9 cellular contexts compared by ENCODE assay signal in genomic region chr5:43627028-43627427, GRCh38. TPM values are rescaled to one million over a fixed set of nuclear protein-coding genes. Genes with fewer than 3 reads are reported as not detected.
DNase-seq lines count a peak whose midpoint lies in the region; ATAC-seq and TF ChIP-seq lines count a peak whose summit lies in the region.
"Had no signal": no experiment of that assay in that cellular context is flagged by ENCODE, and none has a peak within 500 bp of the region (broad histone marks: within the 10 kb centered on the region; RNA-seq: fewer than 3 reads in every experiment).

No MANE protein-coding gene starts in this region.

- TF ChIP-seq CTCF in WTC11 (IDR thresholded peaks at IDR 0.05): 0 out of 2 replicates have a peak, but pooled peaks have one; percentile 17

- CTCF ChIA-PET in WTC11 (lab: Charles Lee): no interaction called here

- peak; percentile 94 for ATAC-seq in WTC11
- no peak for ATAC-seq in GM21737 (IDR thresholded peaks at IDR 0.05; ENCODE audit: unreplicated experiment)
- ATAC-seq in HG02970 (IDR thresholded peaks at IDR 0.05; ENCODE audit: low FRiP score, unreplicated experiment): no peak

- H3K27me3 Mint-ChIP-seq in WTC11 (ENCODE audit: low read depth): no peaks in the 10 kb centered on the region
- H3K27me3 Mint-ChIP-seq: activated naive CD8-positive, alpha-beta T cell treated with anti-CD3 and anti-CD28 coated beads, Interleukin-2, amount 10 ng/mL, durations not matched to agents 7 days and 5 days had no signal

- H3K9me3 Mint-ChIP-seq in WTC11: no peaks in the 10 kb centered on the region
- H3K9me3 Mint-ChIP-seq: activated naive CD8-positive, alpha-beta T cell treated with anti-CD3 and anti-CD28 coated beads, Interleukin-2, amount 10 ng/mL, durations not matched to agents 7 days and 5 days had no signal

- POLR2A ChIA-PET in WTC11 (lab: Charles Lee): no interaction called here

- no peak overlapping the region for H3K4me3 Mint-ChIP-seq in WTC11
- H3K4me3 Mint-ChIP-seq: activated naive CD8-positive, alpha-beta T cell treated with anti-CD3 and anti-CD28 coated beads, Interleukin-2, amount 10 ng/mL, durations not matched to agents 7 days and 5 days had no signal

- H3K36me3 Mint-ChIP-seq in WTC11: peaks cover 6% of the 10 kb centered on the region

- peak; percentile 77 for DNase-seq in NCI-H82 (lab: John Stamatoyannopoulos, UW)
- DNase-seq in NCI-H82 treated with DMSO at 0.1 percent for 48 hours (lab: John Stamatoyannopoulos, UW; ENCODE audit: unreplicated experiment): no peak
- DNase-seq in MV-4-11 (lab: John Stamatoyannopoulos, UW): peak; percentile 76
- peak; percentile 61 for DNase-seq in WTC11 (ENCODE audit: low spot score)
- peak; percentile 88 for DNase-seq in islet precursor cell
- no peak for DNase-seq in DMS153 (lab: John Stamatoyannopoulos, UW)
- DNase-seq: activated naive CD8-positive, alpha-beta T cell treated with anti-CD3 and anti-CD28 coated beads, Interleukin-2, amount 10 ng/mL, durations not matched to agents 7 days and 5 days had no signal

- no peak overlapping the region for H3K27ac Mint-ChIP-seq in WTC11
- H3K27ac Mint-ChIP-seq: activated naive CD8-positive, alpha-beta T cell treated with anti-CD3 and anti-CD28 coated beads, Interleukin-2, amount 10 ng/mL, durations not matched to agents 7 days and 5 days had no signal

- peaks cover 5% of the 10 kb centered on the region; the same call in 1 of the 2 replicates for H3K4me1 Mint-ChIP-seq in WTC11

TF ChIP-seq in WTC11, 78 proteins besides CTCF, POLR2A, EP300 and RAD21:
- TF ChIP-seq RORB (CRISPR knock-in tag; IDR thresholded peaks at IDR 0.05) (no peak), ZNF416 (CRISPR knock-in tag; IDR thresholded peaks at IDR 0.05) (no peak), EMX1 (CRISPR knock-in tag; IDR thresholded peaks at IDR 0.05) (no peak), ATF1 (CRISPR knock-in tag; IDR thresholded peaks at IDR 0.05) (no peak), E2F4 (CRISPR knock-in tag; IDR thresholded peaks at IDR 0.05; ENCODE audit: borderline replicate concordance, low read depth) (no peak), MLX (CRISPR knock-in tag; IDR thresholded peaks at IDR 0.05) (no peak), ARID4B (CRISPR knock-in tag; IDR thresholded peaks at IDR 0.05; ENCODE audit: borderline replicate concordance) (no peak), NR2C2 (CRISPR knock-in tag; IDR thresholded peaks at IDR 0.05) (no peak), SOX15 (CRISPR knock-in tag; IDR thresholded peaks at IDR 0.05) (no peak), RELA (CRISPR knock-in tag; IDR thresholded peaks at IDR 0.05; ENCODE audit: borderline replicate concordance) (no peak), ZNF232 (CRISPR knock-in tag; IDR thresholded peaks at IDR 0.05) (no peak), CBFB (CRISPR knock-in tag; IDR thresholded peaks at IDR 0.05; ENCODE audit: low read depth) (no peak)

RNA-seq across cellular contexts. Expression of gene NNT, which starts 24.0 kb away (rescaled TPM):
- 32.0 to 37.6 TPM (median 33.1 TPM) in 3 replicates for total RNA-seq in WTC11 (2021)

Comparison
In these comparisons a context has a peak if more than half of its experiments do, and no peak if none do; other contexts are left out.
1. DNase-seq: peak in NCI-H82 (single experiment), MV-4-11 (single experiment), WTC11 (single experiment) and islet precursor cell (single experiment); none in NCI-H82 treated with DMSO at 0.1 percent for 48 hours (single experiment) and DMS153 (single experiment).